Comparison of ENCODE assay signal across 1 cellular context in the genomic region with DNA sequence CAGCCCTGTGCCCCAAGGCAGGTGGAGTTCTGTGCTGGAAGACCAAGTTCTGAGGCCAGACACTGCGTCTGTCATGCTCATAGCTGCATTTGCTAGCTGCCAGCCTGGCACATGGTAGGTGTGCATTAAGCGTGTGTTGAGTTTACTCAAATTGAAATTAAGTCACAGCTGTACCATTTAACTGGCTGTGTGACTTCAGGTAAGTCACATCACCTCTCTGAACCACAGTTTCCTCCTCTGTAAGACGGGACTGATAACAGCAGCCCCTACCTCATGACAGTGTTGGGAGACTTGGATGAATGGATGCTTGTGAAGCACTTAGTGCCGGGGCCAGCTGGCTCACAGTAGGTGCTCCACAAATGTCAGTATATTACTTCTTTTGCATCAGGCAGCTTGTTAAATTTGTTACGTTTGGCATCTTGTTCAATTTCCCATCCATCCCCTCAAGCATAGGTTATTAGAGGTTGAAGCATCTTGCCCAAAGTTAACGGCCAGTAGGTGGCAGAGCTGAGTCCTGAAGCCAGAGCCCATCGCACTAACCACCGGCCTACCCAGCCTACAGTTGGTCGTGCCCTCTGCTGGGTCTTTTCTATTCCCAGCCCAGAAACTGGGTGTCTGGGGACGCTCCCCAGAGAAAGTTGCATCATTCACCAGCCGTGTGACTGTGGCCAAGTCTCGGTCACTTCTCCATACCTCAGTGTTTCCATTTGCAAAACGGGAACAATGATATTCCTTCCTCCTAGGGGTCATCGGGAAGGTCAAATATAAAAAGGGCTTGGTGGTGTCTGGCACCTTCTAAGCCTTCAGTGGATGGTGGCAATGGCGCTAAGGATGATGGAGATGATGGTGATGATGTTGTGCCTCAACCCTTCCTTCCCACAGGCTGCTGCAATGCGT.
TF ChIP-seq lines count a peak whose summit lies in the region.

No MANE protein-coding gene starts in this region.

TF ChIP-seq in HepG2, 621 proteins besides CTCF, POLR2A, EP300 and RAD21:
- TF ChIP-seq FOXC1 (CRISPR knock-in tag; IDR thresholded peaks at IDR 0.05; ENCODE audit: borderline replicate concordance), result 0 out of 2 replicates have a peak, but pooled peaks have one; percentile 52
- peak; percentile 57 for TF ChIP-seq SMC3 (IDR thresholded peaks at IDR 0.05; ENCODE audit: low read length)
- peak; percentile 52 for TF ChIP-seq ZMYM4 (CRISPR knock-in tag; IDR thresholded peaks at IDR 0.05)
- TF ChIP-seq XRCC5 (optimal IDR thresholded peaks at IDR 0.05; ENCODE audit: low read length), result peak; percentile 52
- TF ChIP-seq ZNF768 (CRISPR knock-in tag; IDR thresholded peaks at IDR 0.05), result 0 out of 2 replicates have a peak, but pooled peaks have one; percentile 10
- TF ChIP-seq, protein P1, sequence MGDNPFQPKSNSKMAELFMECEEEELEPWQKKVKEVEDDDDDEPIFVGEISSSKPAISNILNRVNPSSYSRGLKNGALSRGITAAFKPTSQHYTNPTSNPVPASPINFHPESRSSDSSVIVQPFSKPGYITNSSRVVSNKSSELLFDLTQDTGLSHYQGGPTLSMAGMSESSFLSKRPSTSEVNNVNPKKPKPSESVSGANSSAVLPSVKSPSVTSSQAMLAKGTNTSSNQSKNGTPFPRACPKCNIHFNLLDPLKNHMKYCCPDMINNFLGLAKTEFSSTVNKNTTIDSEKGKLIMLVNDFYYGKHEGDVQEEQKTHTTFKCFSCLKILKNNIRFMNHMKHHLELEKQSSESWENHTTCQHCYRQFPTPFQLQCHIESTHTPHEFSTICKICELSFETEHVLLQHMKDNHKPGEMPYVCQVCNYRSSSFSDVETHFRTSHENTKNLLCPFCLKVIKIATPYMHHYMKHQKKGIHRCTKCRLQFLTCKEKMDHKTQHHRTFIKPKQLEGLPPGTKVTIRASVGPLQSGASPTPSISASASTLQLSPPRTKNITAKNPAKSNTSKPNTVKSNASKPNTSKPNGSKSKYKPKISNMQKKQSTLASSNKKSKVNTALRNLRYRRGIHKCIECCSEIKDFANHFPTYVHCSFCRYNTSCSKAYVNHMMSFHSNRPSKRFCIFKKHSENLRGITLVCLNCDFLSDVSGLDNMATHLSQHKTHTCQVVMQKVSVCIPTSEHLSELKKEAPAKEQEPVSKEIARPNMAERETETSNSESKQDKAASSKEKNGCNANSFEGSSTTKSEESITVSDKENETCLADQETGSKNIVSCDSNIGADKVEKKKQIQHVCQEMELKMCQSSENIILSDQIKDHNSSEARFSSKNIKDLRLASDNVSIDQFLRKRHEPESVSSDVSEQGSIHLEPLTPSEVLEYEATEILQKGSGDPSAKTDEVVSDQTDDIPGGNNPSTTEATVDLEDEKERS (CRISPR knock-in tag; IDR thresholded peaks at IDR 0.05), result no peak
- TF ChIP-seq PTBP1 (IDR thresholded peaks at IDR 0.05; ENCODE audit: low read depth, low read length, poor library complexity, severe bottlenecking), result no peak
- no peak for TF ChIP-seq PHF20 (CRISPR knock-in tag; IDR thresholded peaks at IDR 0.05)
- no peak for TF ChIP-seq PRMT3 (CRISPR knock-in tag; IDR thresholded peaks at IDR 0.05; ENCODE audit: borderline replicate concordance, low read depth)
- TF ChIP-seq ZNF629 (CRISPR knock-in tag; conservative IDR thresholded peaks at IDR 0.05), result 0 out of 2 replicates have a peak, but pooled peaks have one; percentile 22
- TF ChIP-seq ZNF143 (CRISPR knock-in tag; IDR thresholded peaks at IDR 0.05), result peak; percentile 14; the same call in 1 of the 2 replicates
- TF ChIP-seq SALL1 (CRISPR knock-in tag; IDR thresholded peaks at IDR 0.05), result 0 out of 2 replicates have a peak, but pooled peaks have one; percentile 10
- peak; percentile 50 for TF ChIP-seq STAG1 (CRISPR knock-in tag; IDR thresholded peaks at IDR 0.05)
